12 cellular contexts compared by ENCODE assay signal in genomic region chr16:47136101-47136820, GRCh38. TPM values are rescaled to one million over a fixed set of nuclear protein-coding genes. Genes with fewer than 3 reads are reported as not detected.
A peak's percentile ranks its signal among the peaks of the same experiment; 100 is the strongest.
DNase-seq lines count a peak whose midpoint lies in the region; ATAC-seq and TF ChIP-seq lines count a peak whose summit lies in the region.
"Had no signal": no experiment of that assay in that cellular context is flagged by ENCODE, and none has a peak within 500 bp of the region (broad histone marks: within the 10 kb centered on the region; RNA-seq: fewer than 3 reads in every experiment).

No MANE protein-coding gene starts in this region.

- H3K4me3 ChIP-seq in choroid plexus epithelial cell (ENCODE audit: low read depth, low read length) (no peak overlapping the region), neural progenitor cell (no peak overlapping the region)

- no peak overlapping the region for H3K9ac ChIP-seq in neural progenitor cell

- H3K4me1 Mint-ChIP-seq in neural progenitor cell: peaks cover 24% of the 10 kb centered on the region

- POLR2A ChIA-PET in RWPE1 (lab: Yijun Ruan, JAX; ENCODE audit: low non-redundant PET): interaction anchor here (0.6 kb wide), 1 partner anchor 22 kb away, joined by 5 read pairs; no protein-coding TSS in a partner anchor

- peaks cover 2% of the 10 kb centered on the region for H3K9me3 Mint-ChIP-seq in neural progenitor cell

- peaks cover 4% of the 10 kb centered on the region for H4K20me1 ChIP-seq in neural progenitor cell (ENCODE audit: low read depth)

- H3K79me2 ChIP-seq in neural progenitor cell (ENCODE audit: low read depth): peaks cover 94% of the 10 kb centered on the region

- H3K36me3 ChIP-seq in neural progenitor cell: no peaks in the 10 kb centered on the region

- H3K4me1 ChIP-seq in neural progenitor cell: peaks cover 5% of the 10 kb centered on the region

- no peak for TF ChIP-seq CTCF in RWPE1 (conservative IDR thresholded peaks at IDR 0.05; ENCODE audit: low read depth)
- TF ChIP-seq CTCF in choroid plexus epithelial cell (conservative IDR thresholded peaks at IDR 0.05; ENCODE audit: low read depth, low read length): no peak
- TF ChIP-seq CTCF in neural progenitor cell (IDR thresholded peaks at IDR 0.05): no peak

- CTCF ChIA-PET in RWPE1 (lab: Yijun Ruan, JAX): interaction anchor here (0.6 kb wide), 1 partner anchor 173 kb away, joined by 3 read pairs; no protein-coding TSS in a partner anchor

- no peaks in the 10 kb centered on the region for H3K27me3 ChIP-seq in neural progenitor cell

- H3K27me3 Mint-ChIP-seq in neural progenitor cell (ENCODE audit: insufficient read depth, low read depth): peaks cover 2% of the 10 kb centered on the region

- no peak overlapping the region for H3K4me3 Mint-ChIP-seq in neural progenitor cell

- H3F3A ChIP-seq in neural progenitor cell (ENCODE audit: low read depth): no peaks in the 10 kb centered on the region

- no peak overlapping the region for H2AFZ ChIP-seq in neural progenitor cell (replicated peaks)

- no peaks in the 10 kb centered on the region for H3K9me3 ChIP-seq in neural progenitor cell (ENCODE audit: low read depth)

- H3K27ac Mint-ChIP-seq in neural progenitor cell: no peak overlapping the region

- DNase-seq in A172 (ENCODE audit: low spot score) (peak; percentile 83), GF-D8 (lab: John Stamatoyannopoulos, UW) (peak; percentile 18), RWPE1 (ENCODE audit: low spot score) (peak; percentile 62), choroid plexus epithelial cell (ENCODE audit: low read depth) (peak; percentile 43), HUDEP-2 (lab: John Stamatoyannopoulos, UW; ENCODE audit: unreplicated experiment in 76 of 76) (no peak), neural progenitor cell (ENCODE audit: low spot score) (no peak), epidermal melanocyte (ENCODE audit: insufficient read length, low spot score) (no peak)
- DNase-seq: H7, hippocampal formation, NCI-H187 treated with DMSO at 0.1 percent for 48 hours, SHP77 treated with DMSO at 0.1 percent for 48 hours had no signal

- no peak for ATAC-seq in HG03039 (IDR thresholded peaks at IDR 0.05; ENCODE audit: unreplicated experiment)

- H3K27ac ChIP-seq in RWPE1: peak overlapping the region; percentile 65
- H3K27ac ChIP-seq in neural progenitor cell: no peak overlapping the region

- H3K4me2 ChIP-seq in neural progenitor cell: no peak overlapping the region

- H3K36me3 Mint-ChIP-seq in neural progenitor cell: peaks cover 22% of the 10 kb centered on the region

RNA-seq across cellular contexts. Expression of gene NETO2, which starts 7.5 kb away (rescaled TPM):
- total RNA-seq in A172 (2014; rRNA removed; shearing (Covaris generic)): 19.9 and 34.5 TPM in 2 replicates
- 32.0 and 37.4 TPM in 2 replicates for total RNA-seq in neural progenitor cell (ENCODE audit: low replicate concordance)

Comparison
In these comparisons a context has a peak if more than half of its experiments do, and no peak if none do; other contexts are left out.
1. DNase-seq: peak in A172 (single experiment), GF-D8 (single experiment), RWPE1 (single experiment) and choroid plexus epithelial cell (single experiment); none in HUDEP-2 (0 of 76), neural progenitor cell (single experiment) and epidermal melanocyte (single experiment).